ENCODE assay signal across 8 cellular contexts in the genomic region with DNA sequence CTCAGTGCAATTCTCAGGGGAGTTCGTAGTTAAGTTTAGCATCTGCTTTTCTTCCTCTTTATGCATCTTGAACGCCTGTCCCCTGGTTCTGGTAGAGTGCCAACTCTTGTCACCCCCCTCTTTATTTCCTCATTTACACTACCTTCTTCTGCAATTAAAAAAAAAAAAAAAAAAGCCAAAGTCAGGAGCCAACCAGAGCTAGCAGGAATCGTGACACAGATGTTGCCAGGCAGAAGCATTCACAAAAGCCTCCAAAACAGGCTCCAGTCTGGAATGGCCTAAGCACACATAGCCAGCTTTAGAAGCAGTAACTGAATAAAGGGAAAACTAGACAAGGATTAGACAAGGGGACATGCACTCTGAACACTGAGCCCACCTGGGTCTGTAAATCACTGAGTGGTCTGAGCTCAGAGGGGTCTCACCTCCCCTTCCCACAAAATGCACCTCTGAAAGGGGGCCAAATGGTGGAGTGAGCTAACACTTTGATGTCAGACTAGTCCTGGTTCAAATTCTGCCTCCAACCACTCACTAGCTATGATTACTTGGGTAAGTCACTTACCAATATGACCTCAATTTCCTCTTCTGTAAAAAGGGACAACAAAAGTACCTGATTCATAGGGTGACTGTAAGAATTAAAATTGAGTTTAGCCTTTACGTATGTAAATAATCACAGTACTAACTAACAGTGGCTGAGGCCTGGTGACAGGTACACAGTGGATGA. TPM values are rescaled to one million over a fixed set of nuclear protein-coding genes. Genes with fewer than 3 reads are reported as not detected.
DNase-seq lines count a peak whose midpoint lies in the region; ATAC-seq and TF ChIP-seq lines count a peak whose summit lies in the region.

No MANE protein-coding gene starts in this region.

- H3K27me3 ChIP-seq in cardiac muscle cell: no peaks in the 10 kb centered on the region

- no peaks in the 10 kb centered on the region for H3K27me3 Mint-ChIP-seq in activated naive CD8-positive, alpha-beta T cell treated with anti-CD3 and anti-CD28 coated beads, Interleukin-2, amount 50 U/mL, for 24 hours

- peak overlapping the region; percentile 98 for H3K4me3 Mint-ChIP-seq in activated naive CD8-positive, alpha-beta T cell treated with anti-CD3 and anti-CD28 coated beads, Interleukin-2, amount 50 U/mL, for 24 hours

- H3K27ac ChIP-seq in cardiac muscle cell: peak overlapping the region; percentile 22

- H3K9me3 ChIP-seq in cardiac muscle cell (ENCODE audit: low read depth): no peaks in the 10 kb centered on the region

- DNase-seq in DMS53 treated with DMSO at 0.1 percent for 48 hours (lab: John Stamatoyannopoulos, UW; ENCODE audit: unreplicated experiment) (peak; percentile 87), RPMI7951 (ENCODE audit: low read depth) (peak; percentile 61), cardiac muscle cell (ENCODE audit: low read depth in 1 of 2, low spot score in 1 of 2) (peak; percentile 84 to 87), pons (ENCODE audit: low spot score) (peak; percentile 96), DMS79 treated with DMSO at 0.1 percent for 48 hours (lab: John Stamatoyannopoulos, UW) (no peak)
- DNase-seq in Jurkat, Clone E6-1 (ENCODE audit: low read depth, low spot score): peak; percentile 57
- peak; percentile 35 for DNase-seq in activated naive CD8-positive, alpha-beta T cell treated with anti-CD3 and anti-CD28 coated beads, Interleukin-2, amount 50 U/mL, for 24 hours

- peaks cover 38% of the 10 kb centered on the region for H3K36me3 Mint-ChIP-seq in activated naive CD8-positive, alpha-beta T cell treated with anti-CD3 and anti-CD28 coated beads, Interleukin-2, amount 50 U/mL, for 24 hours (ENCODE audit: low read depth)

- TF ChIP-seq CTCF in cardiac muscle cell (IDR thresholded peaks at IDR 0.05; ENCODE audit: low read depth, low read length): no peak

- peak; percentile 2 for ATAC-seq in activated naive CD8-positive, alpha-beta T cell treated with anti-CD3 and anti-CD28 coated beads, Interleukin-2, amount 50 U/mL, for 24 hours
- no peak for ATAC-seq in GM19397 (IDR thresholded peaks at IDR 0.05; ENCODE audit: unreplicated experiment)

- peaks cover 55% of the 10 kb centered on the region for H3K4me1 Mint-ChIP-seq in activated naive CD8-positive, alpha-beta T cell treated with anti-CD3 and anti-CD28 coated beads, Interleukin-2, amount 50 U/mL, for 24 hours

- H3K4me1 ChIP-seq in cardiac muscle cell (ENCODE audit: low read depth): peaks cover 12% of the 10 kb centered on the region

- H3K9me3 Mint-ChIP-seq in activated naive CD8-positive, alpha-beta T cell treated with anti-CD3 and anti-CD28 coated beads, Interleukin-2, amount 50 U/mL, for 24 hours: no peaks in the 10 kb centered on the region

- peak overlapping the region; percentile 99 for H3K27ac Mint-ChIP-seq in activated naive CD8-positive, alpha-beta T cell treated with anti-CD3 and anti-CD28 coated beads, Interleukin-2, amount 50 U/mL, for 24 hours

- H3K4me3 ChIP-seq in Jurkat, Clone E6-1 (ENCODE audit: low read length): no peak overlapping the region
- no peak overlapping the region for H3K4me3 ChIP-seq in cardiac muscle cell

- no peaks in the 10 kb centered on the region for H3K36me3 ChIP-seq in cardiac muscle cell

RNA-seq across cellular contexts. Expression of a gene that starts 2.0 kb away (rescaled TPM):
- polyA plus RNA-seq in Jurkat, Clone E6-1 (2012; ENCODE audit: insufficient read depth, insufficient read length): not detected
- 38.7 and 53.3 TPM in 2 replicates for total RNA-seq in RPMI7951 (2014; rRNA removed; shearing (Covaris generic))
- 11.7 and 12.6 TPM in 2 replicates for total RNA-seq in cardiac muscle cell
- polyA plus RNA-seq in cardiac muscle cell: 16.3 and 23.7 TPM in 2 replicates

RNA-seq across cellular contexts. Expression of a gene that starts 38.9 kb away (rescaled TPM):
- 3,653 TPM for polyA plus RNA-seq in Jurkat, Clone E6-1 (2012; ENCODE audit: insufficient read depth, insufficient read length)
- 2,147 and 2,510 TPM in 2 replicates for total RNA-seq in RPMI7951 (2014; rRNA removed; shearing (Covaris generic))
- total RNA-seq in cardiac muscle cell: 2,228 and 2,781 TPM in 2 replicates
- polyA plus RNA-seq in cardiac muscle cell: 1,307 and 1,584 TPM in 2 replicates

RNA-seq across cellular contexts. Expression of a gene that starts 53.2 kb away (rescaled TPM):
- polyA plus RNA-seq in Jurkat, Clone E6-1 (2012; ENCODE audit: insufficient read depth, insufficient read length): 94.9 TPM
- 19.1 and 21.4 TPM in 2 replicates for total RNA-seq in RPMI7951 (2014; rRNA removed; shearing (Covaris generic))
- total RNA-seq in cardiac muscle cell: 29.5 and 46.0 TPM in 2 replicates
- 31.4 and 37.7 TPM in 2 replicates for polyA plus RNA-seq in cardiac muscle cell
